20 cellular contexts compared by ENCODE assay signal in genomic region chr5:60852940-60853339, GRCh38.
"Had no signal": no experiment of that assay in that cellular context is flagged by ENCODE, and none has a peak within 500 bp of the region (broad histone marks: within the 10 kb centered on the region; RNA-seq: fewer than 3 reads in every experiment).

No MANE protein-coding gene starts in this region.

- H3K9me3 ChIP-seq: gastrocnemius medialis, mucosa of descending colon, upper lobe of left lung had no signal

- DNase-seq: activated CD4-positive, alpha-beta memory T cell treated with anti-CD3 and anti-CD28 coated beads for 36 hours; activated CD4-positive, alpha-beta T cell treated with anti-CD3 and anti-CD28 coated beads for 4 hours; activated T-cell treated with anti-CD3 and anti-CD28 coated beads for 4 hours; effector CD8-positive, alpha-beta T cell; gastrocnemius medialis; head of caudate nucleus; immature natural killer cell; left ventricle myocardium superior; mucosa of descending colon; naive B cell; psoas muscle; right cardiac atrium; stimulated activated CD4-positive, alpha-beta T cell treated with anti-CD3 and anti-CD28 coated beads, Interleukin-15, amount 100 ng/mL, for 24 hours; stimulated activated CD4-positive, alpha-beta T cell treated with anti-CD3 and anti-CD28 coated beads, Interleukin-2, amount 100 ng/mL, for 48 hours; stimulated activated naive CD8-positive, alpha-beta T cell treated with anti-CD3 and anti-CD28 coated beads, Interleukin-15, amount 100 ng/mL, for 72 hours; T-helper 1 cell; T-helper 9 cell; upper lobe of left lung had no signal

- H3K27ac ChIP-seq: gastrocnemius medialis, psoas muscle, skin epidermis, upper lobe of left lung had no signal

- H3K27me3 ChIP-seq: gastrocnemius medialis, upper lobe of left lung had no signal

- H3K36me3 ChIP-seq: gastrocnemius medialis, upper lobe of left lung had no signal

- ATAC-seq: esophagus mucosa; gastrocnemius medialis; left ventricle myocardium superior; mucosa of descending colon; psoas muscle; right cardiac atrium; stimulated activated naive CD8-positive, alpha-beta T cell treated with anti-CD3 and anti-CD28 coated beads, Interleukin-15, amount 100 ng/mL, for 72 hours had no signal

- H3K4me1 ChIP-seq: gastrocnemius medialis, psoas muscle, upper lobe of left lung had no signal

- H3K4me3 ChIP-seq: gastrocnemius medialis, mucosa of descending colon, psoas muscle, skin epidermis, upper lobe of left lung had no signal
